1 cellular context compared by ENCODE assay signal in genomic region chr19:12647490-12648071, GRCh38.
TF ChIP-seq lines count a peak whose summit lies in the region.

No MANE protein-coding gene starts in this region.

TF ChIP-seq in K562, 482 proteins besides CTCF, POLR2A, EP300 and RAD21 (continued from another document):
- TF ChIP-seq CUX1 (CRISPR knock-in tag; IDR thresholded peaks at IDR 0.05), result no peak
- TF ChIP-seq RFX5 (IDR thresholded peaks at IDR 0.05; ENCODE audit: low read depth, low read length), result no peak
